Comparison of ENCODE assay signal across 2 cellular contexts in genomic region chr12:117227000-117227653, GRCh38.
TF ChIP-seq lines count a peak whose summit lies in the region.

No MANE protein-coding gene starts in this region.

TF ChIP-seq in GM23338, 12 proteins besides CTCF, POLR2A, EP300 and RAD21:
- TF ChIP-seq REST (IDR thresholded peaks at IDR 0.05; ENCODE audit: unreplicated experiment) (no peak), POLR2AphosphoS5 (IDR thresholded peaks at IDR 0.05; ENCODE audit: low read depth) (no peak), EZH2phosphoT487 (IDR thresholded peaks at IDR 0.05; ENCODE audit: unreplicated experiment) (no peak), JUNB (IDR thresholded peaks at IDR 0.05; ENCODE audit: unreplicated experiment) (no peak), ETS1 (IDR thresholded peaks at IDR 0.05) (no peak), ZNF331 (CRISPR knock-in tag; IDR thresholded peaks at IDR 0.05; ENCODE audit: low read depth) (no peak), ZNF462 (CRISPR knock-in tag; IDR thresholded peaks at IDR 0.05) (no peak), CREB1 (CRISPR knock-in tag; IDR thresholded peaks at IDR 0.05; ENCODE audit: low read depth) (no peak), EZH2 (IDR thresholded peaks at IDR 0.05; ENCODE audit: low read depth, unreplicated experiment) (no peak), NANOG (IDR thresholded peaks at IDR 0.05; ENCODE audit: borderline replicate concordance) (no peak)

TF ChIP-seq in H1, 55 proteins besides CTCF, POLR2A, EP300 and RAD21:
- no peak for TF ChIP-seq NRF1 (IDR thresholded peaks at IDR 0.05; ENCODE audit: low read depth, low read length)
- TF ChIP-seq HDAC2 (IDR thresholded peaks at IDR 0.05; ENCODE audit: borderline replicate concordance in 1 of 2, low read depth in 2 of 2, low read length in 2 of 2): no peak
- no peak for TF ChIP-seq USF2 (IDR thresholded peaks at IDR 0.05; ENCODE audit: low read length)
- no peak for TF ChIP-seq KDM4A (IDR thresholded peaks at IDR 0.05; ENCODE audit: low read depth, low read length, severe bottlenecking)
- TF ChIP-seq CREB1 (IDR thresholded peaks at IDR 0.05): no peak
- no peak for TF ChIP-seq EZH2 (IDR thresholded peaks at IDR 0.05; ENCODE audit: low read depth, low read length, severe bottlenecking)
- no peak for TF ChIP-seq SP1 (IDR thresholded peaks at IDR 0.05; ENCODE audit: low read depth, low read length)
- TF ChIP-seq GABPA (IDR thresholded peaks at IDR 0.05; ENCODE audit: borderline replicate concordance, insufficient read depth, low read length): no peak
- TF ChIP-seq RBBP5 (IDR thresholded peaks at IDR 0.05; ENCODE audit: borderline replicate concordance, low read depth, low read length): no peak
- TF ChIP-seq TAF7 (optimal IDR thresholded peaks at IDR 0.05; ENCODE audit: borderline replicate concordance, low read depth, low read length): no peak
- no peak for TF ChIP-seq ATF3 (IDR thresholded peaks at IDR 0.05; ENCODE audit: insufficient read depth, low read depth, low read length)
- no peak for TF ChIP-seq BACH1 (IDR thresholded peaks at IDR 0.05; ENCODE audit: low read length)
- TF ChIP-seq TCF12 (IDR thresholded peaks at IDR 0.05; ENCODE audit: low read depth, low read length): no peak
- no peak for TF ChIP-seq YY1 (IDR thresholded peaks at IDR 0.05; ENCODE audit: low read depth, low read length)
- TF ChIP-seq SIN3A (conservative IDR thresholded peaks at IDR 0.05 in 1 of 2, IDR thresholded peaks at IDR 0.05 in 1 of 2; ENCODE audit: low read depth in 1 of 2, low read length in 2 of 2): no peak
- TF ChIP-seq TBP (IDR thresholded peaks at IDR 0.05; ENCODE audit: low read depth, low read length): no peak
- TF ChIP-seq CHD7 (IDR thresholded peaks at IDR 0.05; ENCODE audit: insufficient replicate concordance, low read length): no peak
- no peak for TF ChIP-seq EGR1 (IDR thresholded peaks at IDR 0.05; ENCODE audit: borderline replicate concordance, low read depth, low read length)
- no peak for TF ChIP-seq HDAC6 (IDR thresholded peaks at IDR 0.05; ENCODE audit: low read depth, low read length)
- TF ChIP-seq SP4 (IDR thresholded peaks at IDR 0.05; ENCODE audit: low read length): no peak
TF ChIP-seq in H1: peak in this region for 0.
